Comparison of ENCODE assay signal across 9 cellular contexts in genomic region chr5:134543820-134544692, GRCh38. TPM values are rescaled to one million over a fixed set of nuclear protein-coding genes. Genes with fewer than 3 reads are reported as not detected.
A peak's percentile ranks its signal among the peaks of the same experiment; 100 is the strongest.
DNase-seq lines count a peak whose midpoint lies in the region; ATAC-seq lines count a peak whose summit lies in the region.
"Had no signal": no experiment of that assay in that cellular context is flagged by ENCODE, and none has a peak within 500 bp of the region (broad histone marks: within the 10 kb centered on the region; RNA-seq: fewer than 3 reads in every experiment).

No MANE protein-coding gene starts in this region.

- H3K27ac ChIP-seq in CD4-positive, CD25-positive, alpha-beta regulatory T cell (ENCODE audit: insufficient read depth, low read length, poor library complexity, severe bottlenecking): peak overlapping the region; percentile 81

- H3K36me3 Mint-ChIP-seq in CD4-positive, CD25-positive, alpha-beta regulatory T cell: peaks cover 6% of the 10 kb centered on the region
- peaks cover 56 to 67% of the 10 kb centered on the region in 2 donors for H3K36me3 Mint-ChIP-seq in stimulated activated naive B cell treated with anti-CD40 and anti-IgM and Interleukin-4, amounts not matched to agents 10 μg/mL and 1 μg/mL and 100 μg/mL, for 72 hours

- H3K4me1 ChIP-seq in CD4-positive, CD25-positive, alpha-beta regulatory T cell (ENCODE audit: control insufficient read depth, insufficient read depth, low read length, poor library complexity, severe bottlenecking): peaks cover 50% of the 10 kb centered on the region

- H3K27me3 Mint-ChIP-seq in CD4-positive, CD25-positive, alpha-beta regulatory T cell: no peaks in the 10 kb centered on the region
- H3K27me3 Mint-ChIP-seq in stimulated activated naive B cell treated with anti-CD40 and anti-IgM and Interleukin-4, amounts not matched to agents 10 μg/mL and 1 μg/mL and 100 μg/mL, for 72 hours: no peaks in the 10 kb centered on the region
- H3K27me3 Mint-ChIP-seq: brain had no signal

- peak; percentile 55 to 62 for ATAC-seq in CD4-positive, CD25-positive, alpha-beta regulatory T cell (ENCODE audit: low read depth in 2 of 2)
- ATAC-seq in HG03175 (IDR thresholded peaks at IDR 0.05; ENCODE audit: unreplicated experiment): peak; percentile 75
- peak; percentile 69 to 78 for ATAC-seq in stimulated activated naive B cell treated with anti-CD40 and anti-IgM and Interleukin-4, amounts not matched to agents 10 μg/mL and 1 μg/mL and 100 μg/mL, for 72 hours (replicated peaks)
- ATAC-seq in HG03520 (IDR thresholded peaks at IDR 0.05; ENCODE audit: unreplicated experiment): no peak

- H3K36me3 ChIP-seq in CD4-positive, CD25-positive, alpha-beta regulatory T cell (ENCODE audit: control insufficient read depth, insufficient read depth, low read length): peaks cover 68% of the 10 kb centered on the region

- peak in 2 of 3 donors; percentile 21 to 75 for DNase-seq in CD4-positive, CD25-positive, alpha-beta regulatory T cell
- DNase-seq in GM19238 (ENCODE audit: insufficient read length, low spot score) (peak; percentile 70), NCI-H2081 treated with DMSO at 0.1 percent for 48 hours (lab: John Stamatoyannopoulos, UW) (no peak), NCI-H748 treated with DMSO at 0.1 percent for 48 hours (lab: John Stamatoyannopoulos, UW) (no peak)
- peak; percentile 37 for DNase-seq in activated naive CD4-positive, alpha-beta T cell treated with anti-CD3 and anti-CD28 coated beads, Interleukin-2, amount 50 U/mL, for 16 hours
- peak; percentile 85 for DNase-seq in stimulated activated naive B cell treated with anti-CD40 and anti-IgM and Interleukin-4, amounts not matched to agents 10 μg/mL and 1 μg/mL and 100 μg/mL, for 72 hours

- H3K9me3 Mint-ChIP-seq in CD4-positive, CD25-positive, alpha-beta regulatory T cell: no peaks in the 10 kb centered on the region
- H3K9me3 Mint-ChIP-seq in stimulated activated naive B cell treated with anti-CD40 and anti-IgM and Interleukin-4, amounts not matched to agents 10 μg/mL and 1 μg/mL and 100 μg/mL, for 72 hours: no peaks in the 10 kb centered on the region

- peak overlapping the region; percentile 57 for H3K4me3 ChIP-seq in CD4-positive, CD25-positive, alpha-beta regulatory T cell (ENCODE audit: low read depth, low read length)

- H3K9me3 ChIP-seq in CD4-positive, CD25-positive, alpha-beta regulatory T cell (ENCODE audit: control insufficient read depth in 2 of 2, low read length in 2 of 2): no peaks in the 10 kb centered on the region

- H3K27me3 ChIP-seq in CD4-positive, CD25-positive, alpha-beta regulatory T cell (ENCODE audit: control insufficient read depth, insufficient read depth, low read length): no peaks in the 10 kb centered on the region

- peaks cover 10 to 72% (median 43%) of the 10 kb centered on the region in 4 donors for H3K4me1 Mint-ChIP-seq in CD4-positive, CD25-positive, alpha-beta regulatory T cell
- H3K4me1 Mint-ChIP-seq in stimulated activated naive B cell treated with anti-CD40 and anti-IgM and Interleukin-4, amounts not matched to agents 10 μg/mL and 1 μg/mL and 100 μg/mL, for 72 hours: peaks cover 59 to 87% of the 10 kb centered on the region in 2 donors

- H3K4me3 Mint-ChIP-seq in CD4-positive, CD25-positive, alpha-beta regulatory T cell: peak overlapping the region; percentile 34 to 84 (median 69)
- H3K4me3 Mint-ChIP-seq in stimulated activated naive B cell treated with anti-CD40 and anti-IgM and Interleukin-4, amounts not matched to agents 10 μg/mL and 1 μg/mL and 100 μg/mL, for 72 hours: peak overlapping the region; percentile 93
- H3K4me3 Mint-ChIP-seq: brain had no signal

- peak overlapping the region; percentile 78 to 96 (median 92) for H3K27ac Mint-ChIP-seq in CD4-positive, CD25-positive, alpha-beta regulatory T cell
- peak overlapping the region; percentile 99 for H3K27ac Mint-ChIP-seq in stimulated activated naive B cell treated with anti-CD40 and anti-IgM and Interleukin-4, amounts not matched to agents 10 μg/mL and 1 μg/mL and 100 μg/mL, for 72 hours

RNA-seq across cellular contexts. Expression of gene JADE2, which starts 18.6 kb away (rescaled TPM):
- total RNA-seq in CD4-positive, CD25-positive, alpha-beta regulatory T cell: 162 TPM
- 10 to 100 TPM; 19.2 to 31.7 (median 22.7) TPM for polyA plus RNA-seq in CD4-positive, CD25-positive, alpha-beta regulatory T cell

Comparison
In these comparisons a context has a peak if more than half of its experiments do, and no peak if none do; other contexts are left out.
1. DNase-seq: peak in CD4-positive, CD25-positive, alpha-beta regulatory T cell (2 of 3), GM19238 (single experiment), activated naive CD4-positive, alpha-beta T cell treated with anti-CD3 and anti-CD28 coated beads, Interleukin-2, amount 50 U/mL, for 16 hours (single experiment) and stimulated activated naive B cell treated with anti-CD40 and anti-IgM and Interleukin-4, amounts not matched to agents 10 μg/mL and 1 μg/mL and 100 μg/mL, for 72 hours (single experiment); none in NCI-H2081 treated with DMSO at 0.1 percent for 48 hours (single experiment) and NCI-H748 treated with DMSO at 0.1 percent for 48 hours (single experiment).